Comparison of ENCODE assay signal across 12 cellular contexts in the genomic region with DNA sequence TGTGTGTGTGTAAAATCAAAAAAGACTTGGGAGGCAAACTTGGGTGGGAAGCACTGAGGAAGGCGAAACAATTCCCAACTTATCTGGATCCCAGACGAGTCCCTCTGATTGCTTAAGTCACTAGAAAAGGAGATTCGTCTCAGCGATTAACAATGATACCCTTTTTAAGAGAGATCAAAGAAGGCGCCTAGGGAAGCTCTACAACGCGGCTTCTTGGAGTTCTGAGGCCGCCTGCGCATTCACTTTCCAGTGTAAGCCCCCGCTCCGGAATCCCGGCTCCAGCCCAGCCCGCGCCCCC. TPM values are rescaled to one million over a fixed set of nuclear protein-coding genes. Genes with fewer than 3 reads are reported as not detected.
DNase-seq lines count a peak whose midpoint lies in the region; ATAC-seq and TF ChIP-seq lines count a peak whose summit lies in the region.
"Had no signal": no experiment of that assay in that cellular context is flagged by ENCODE, and none has a peak within 500 bp of the region (broad histone marks: within the 10 kb centered on the region; RNA-seq: fewer than 3 reads in every experiment).

No MANE protein-coding gene starts in this region.

- H3K4me3 Mint-ChIP-seq in MCF 10A (ENCODE audit: unreplicated experiment) = no peak overlapping the region
- H3K4me3 Mint-ChIP-seq: activated T-cell treated with anti-CD3 and anti-CD28 coated beads, Interleukin-2, amount 50 U/mL, for 4 hours had no signal

- H3K27ac ChIP-seq in breast epithelium (peak overlapping the region; percentile 59 to 90), brain microvascular endothelial cell (peak overlapping the region; percentile 81), testis (peak overlapping the region; percentile 22 to 50)
- H3K27ac ChIP-seq: HL-60 had no signal

- no peaks in the 10 kb centered on the region for H3K9me3 Mint-ChIP-seq in MCF 10A (ENCODE audit: unreplicated experiment)

- POLR2A ChIA-PET in MCF 10A (lab: Yijun Ruan, JAX) = interaction anchor here (0.7 kb wide), 1 partner anchor 357 kb away, joined by 3 read pairs; no protein-coding TSS in a partner anchor

- in situ Hi-C loops in brain microvascular endothelial cell (cut with HindIII; ENCODE audit: low pct_ligation_motif_present, low sequenced_read_pairs) = no loop called here

- ATAC-seq in GM18519 (IDR thresholded peaks at IDR 0.05; ENCODE audit: low FRiP score, unreplicated experiment) = no peak

- DNase-seq in breast epithelium (ENCODE audit: low spot score in 2 of 2) (no peak), MCF 10A (ENCODE audit: unreplicated experiment) (no peak), brain microvascular endothelial cell (no peak), lower leg skin (ENCODE audit: low spot score in 2 of 2) (no peak), testis (no peak), GM03348 (ENCODE audit: low spot score) (no peak), SKM-1 treated with dmso at 0.1 percent for 144 hours (lab: John Stamatoyannopoulos, UW; ENCODE audit: unreplicated experiment) (no peak)
- DNase-seq: activated T-cell treated with anti-CD3 and anti-CD28 coated beads, Interleukin-2, amount 50 U/mL, for 4 hours; AML-193; NCI-H446 treated with DMSO at 0.1 percent for 48 hours had no signal

- H3K36me3 ChIP-seq in breast epithelium (no peaks in the 10 kb centered on the region), brain microvascular endothelial cell (replicated peaks) (no peaks in the 10 kb centered on the region), testis (ENCODE audit: low read depth, missing control alignments) (no peaks in the 10 kb centered on the region)

- H3K4me1 Mint-ChIP-seq in MCF 10A (ENCODE audit: insufficient read depth, unreplicated experiment) = peaks cover 24% of the 10 kb centered on the region

- TF ChIP-seq POLR2A in breast epithelium (IDR thresholded peaks at IDR 0.05) (no peak), lower leg skin (IDR thresholded peaks at IDR 0.05) (no peak), testis (IDR thresholded peaks at IDR 0.05) (no peak)

- H3K27ac Mint-ChIP-seq in MCF 10A (ENCODE audit: low read depth, unreplicated experiment) = no peak overlapping the region

- no peaks in the 10 kb centered on the region for H3K27me3 Mint-ChIP-seq in MCF 10A (ENCODE audit: insufficient read depth, unreplicated experiment)

- no peak for TF ChIP-seq CTCF in breast epithelium (IDR thresholded peaks at IDR 0.05)
- TF ChIP-seq CTCF in MCF 10A (IDR thresholded peaks at IDR 0.05; ENCODE audit: unreplicated experiment) = no peak
- TF ChIP-seq CTCF in brain microvascular endothelial cell (IDR thresholded peaks at IDR 0.05; ENCODE audit: low read depth, low read length, missing control alignments) = no peak
- TF ChIP-seq CTCF in lower leg skin (IDR thresholded peaks at IDR 0.05) = no peak
- no peak for TF ChIP-seq CTCF in testis (IDR thresholded peaks at IDR 0.05)

- intact Hi-C loops in breast epithelium (cut with DNase I; ENCODE audit: low total_unique reads) = no loop called here
- intact Hi-C loops in MCF 10A (cut with micrococcal nuclease) = no loop called here
- intact Hi-C loops in lower leg skin (cut with DNase I; ENCODE audit: low total_unique reads) = no loop called here
- intact Hi-C loops in testis (cut with DNase I; ENCODE audit: low total_unique reads) = no loop called here

- no TSS peak for BruUV-seq in MCF 10A (replicated peaks; lab: Mats Ljungman, UMichigan)

- CTCF ChIA-PET in MCF 10A (lab: Yijun Ruan, JAX) = interaction anchor here (0.8 to 1.1 kb wide), 2 partner anchors 11 to 17 kb away, joined by 3 read pairs; no protein-coding TSS in a partner anchor

- H3K4me3 ChIP-seq in breast epithelium (peak overlapping the region; percentile 41 to 73 (median 52)), brain microvascular endothelial cell (ENCODE audit: low read depth, low read length) (peak overlapping the region; percentile 56), lower leg skin (ENCODE audit: low read depth, poor library complexity, severe bottlenecking) (peak overlapping the region; percentile 18), testis (peak overlapping the region; percentile 53 to 58)

- H3K27me3 ChIP-seq in breast epithelium (peaks cover 0 to 85% of the 10 kb centered on the region in 2 donors), brain microvascular endothelial cell (replicated peaks) (no peaks in the 10 kb centered on the region), testis (peaks cover 3% of the 10 kb centered on the region)

- no peaks in the 10 kb centered on the region for H3K36me3 Mint-ChIP-seq in MCF 10A (ENCODE audit: insufficient read depth, unreplicated experiment)

- H3K4me1 ChIP-seq in breast epithelium (no peaks in the 10 kb centered on the region), testis (peaks cover 4% of the 10 kb centered on the region)

- H3K9me3 ChIP-seq in breast epithelium (no peaks in the 10 kb centered on the region), testis (no peaks in the 10 kb centered on the region)

- WGBS in lower leg skin, 2 donors = 2 to 5% methylated on average over 9 to 14 of the region's 14 CpGs
- 5 to 6% methylated on average over 12 to 14 of the region's 14 CpGs for WGBS in testis, 2 donors

RNA-seq across cellular contexts. Expression of a gene that starts 8.7 kb away (rescaled TPM):
- total RNA-seq in breast epithelium = 10 to 100 TPM in 2 of 3 donors, 1 to 10 TPM in 1; 8.8 to 20.6 (median 17.0) TPM
- total RNA-seq in MCF 10A (2022) = 0.39 and 0.42 TPM in 2 replicates
- 1 to 10 TPM; 1.1 to 8.6 (median 4.2) TPM for total RNA-seq in lower leg skin
- 1 to 10 TPM; 4.6 to 10.0 TPM for total RNA-seq in testis
- 3.9 TPM for polyA plus RNA-seq in testis (ENCODE audit: insufficient read depth, low read depth, low replicate concordance)
- total RNA-seq: activated T-cell treated with anti-CD3 and anti-CD28 coated beads, Interleukin-2, amount 50 U/mL, for 4 hours had no signal
